ENCODE assay signal across 23 cellular contexts in genomic region chr3:174295336-174295735, GRCh38.
"Had no signal": no experiment of that assay in that cellular context is flagged by ENCODE, and none has a peak within 500 bp of the region (broad histone marks: within the 10 kb centered on the region; RNA-seq: fewer than 3 reads in every experiment).

No MANE protein-coding gene starts in this region.

- H3K9me3 Mint-ChIP-seq: neural crest cell had no signal

- H3K36me3 Mint-ChIP-seq: activated naive CD8-positive, alpha-beta T cell treated with anti-CD3 and anti-CD28 coated beads for 36 hours; naive thymus-derived CD4-positive, alpha-beta T cell; stimulated activated memory B cell treated with anti-CD40 and anti-IgM and Interleukin-4, amounts not matched to agents 10 μg/mL and 1 μg/mL and 100 μg/mL, for 72 hours had no signal

- H3K27me3 Mint-ChIP-seq: stimulated activated memory B cell treated with anti-CD40 and anti-IgM and Interleukin-4, amounts not matched to agents 10 μg/mL and 1 μg/mL and 100 μg/mL, for 72 hours had no signal

- H3K27me3 ChIP-seq: colonic mucosa, left lung, right lobe of liver, stomach, suprapubic skin, tibial nerve had no signal

- H3K36me3 ChIP-seq: colonic mucosa, left lung, right lobe of liver, stomach, suprapubic skin, tibial nerve had no signal

- H3K27ac Mint-ChIP-seq: activated naive CD8-positive, alpha-beta T cell treated with anti-CD3 and anti-CD28 coated beads for 36 hours; naive thymus-derived CD4-positive, alpha-beta T cell; stimulated activated memory B cell treated with anti-CD40 and anti-IgM and Interleukin-4, amounts not matched to agents 10 μg/mL and 1 μg/mL and 100 μg/mL, for 72 hours had no signal

- H3K27ac ChIP-seq: colonic mucosa, epithelial cell of prostate, left lung, right lobe of liver, stomach, suprapubic skin, tibial nerve had no signal

- H3K9me3 ChIP-seq: colonic mucosa, left lung, right lobe of liver, stomach, suprapubic skin, tibial nerve had no signal

- H3K4me1 Mint-ChIP-seq: activated naive CD8-positive, alpha-beta T cell treated with anti-CD3 and anti-CD28 coated beads for 36 hours; naive thymus-derived CD4-positive, alpha-beta T cell; neural crest cell; stimulated activated memory B cell treated with anti-CD40 and anti-IgM and Interleukin-4, amounts not matched to agents 10 μg/mL and 1 μg/mL and 100 μg/mL, for 72 hours had no signal

- H3K4me3 Mint-ChIP-seq: activated naive CD8-positive, alpha-beta T cell treated with anti-CD3 and anti-CD28 coated beads for 36 hours; naive thymus-derived CD4-positive, alpha-beta T cell; neural crest cell; stimulated activated memory B cell treated with anti-CD40 and anti-IgM and Interleukin-4, amounts not matched to agents 10 μg/mL and 1 μg/mL and 100 μg/mL, for 72 hours had no signal

- DNase-seq: activated CD4-positive, alpha-beta T cell treated with anti-CD3 and anti-CD28 coated beads for 4 hours; activated CD4-positive, alpha-beta T cell treated with anti-CD3 and anti-CD28 coated beads, Interleukin-2, amount 50 U/mL, for 48 hours; activated CD4-positive, CD25-positive, alpha-beta regulatory T cell; activated naive CD4-positive, alpha-beta T cell treated with Interleukin-2 at 50 U/mL for 16 hours; activated naive CD8-positive, alpha-beta T cell treated with anti-CD3 and anti-CD28 coated beads for 36 hours; activated T-cell treated with anti-CD3 and anti-CD28 coated beads, Interleukin-2, amount 50 U/mL, for 48 hours; amygdala; colonic mucosa; glutamatergic neuron; hippocampal formation; kidney glomerular epithelial cell; left lung; naive thymus-derived CD4-positive, alpha-beta T cell; posterior cingulate gyrus; right lobe of liver; small intestine; stimulated activated CD4-positive, alpha-beta T cell treated with anti-CD3 and anti-CD28 coated beads, Interleukin-15, amount 100 ng/mL, for 24 hours; stomach had no signal

- H3K4me1 ChIP-seq: colonic mucosa, left lung, right lobe of liver, suprapubic skin, tibial nerve had no signal

- H3K4me3 ChIP-seq: colonic mucosa, left lung, right lobe of liver, stomach, suprapubic skin, tibial nerve had no signal
